ENCODE assay signal across 8 cellular contexts in the genomic region with DNA sequence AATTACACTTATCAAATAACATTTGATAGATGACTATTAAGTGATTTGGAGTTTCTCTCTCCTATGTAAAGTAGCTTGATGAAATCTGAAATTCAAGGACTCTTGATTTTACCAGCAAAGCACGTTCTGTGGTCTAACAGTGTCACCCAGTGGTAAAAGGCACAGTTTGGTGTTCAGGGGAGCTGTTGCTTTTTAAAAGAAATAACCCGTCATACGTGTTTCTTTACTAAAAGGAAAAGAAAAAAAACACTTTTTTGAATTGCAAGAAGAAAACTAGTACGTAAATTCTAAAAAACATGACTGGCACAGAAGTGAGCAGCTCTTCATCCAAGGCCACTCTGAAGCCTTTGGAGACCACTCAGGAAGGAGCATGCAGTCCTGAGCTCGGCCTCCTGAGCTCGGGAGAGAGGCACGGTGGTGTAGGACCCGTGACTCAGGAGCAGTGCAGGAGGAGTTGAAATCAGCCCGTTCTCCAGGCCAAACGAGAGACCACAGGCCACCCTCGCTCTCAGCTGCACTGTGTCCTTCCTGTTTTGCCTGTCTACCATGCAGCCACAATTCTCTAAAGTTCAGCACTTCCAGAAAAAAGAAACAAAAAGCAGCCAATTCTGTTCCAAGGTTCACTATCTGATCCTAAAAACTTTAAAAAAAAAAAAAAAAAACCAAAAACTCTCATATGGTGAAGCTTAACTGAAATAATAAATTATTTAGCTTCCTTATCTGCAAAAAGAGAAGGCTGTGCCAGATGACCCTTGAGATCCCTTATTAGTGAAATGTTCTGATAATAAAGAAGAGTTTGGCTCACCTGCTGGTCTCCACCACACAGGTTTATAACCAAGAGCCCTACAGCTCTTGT.
DNase-seq lines count a peak whose midpoint lies in the region; ATAC-seq, FAIRE-seq and TF ChIP-seq lines count a peak whose summit lies in the region.

No MANE protein-coding gene starts in this region.

- H3K4me3 Mint-ChIP-seq in activated CD4-positive, alpha-beta T cell treated with anti-CD3 and anti-CD28 coated beads, Interleukin-2, amount 10 ng/mL, durations not matched to agents 7 days and 5 days, result peak overlapping the region; percentile 42

- no peak for TF ChIP-seq POLR2A in H54 (IDR thresholded peaks at IDR 0.05; ENCODE audit: low read depth, low read length)

- TF ChIP-seq CTCF in AG09309 (IDR thresholded peaks at IDR 0.05; ENCODE audit: control insufficient read depth, insufficient read depth, low read depth, low read length, missing control alignments), result peak; percentile 14

- H3K4me1 Mint-ChIP-seq in activated CD4-positive, alpha-beta T cell treated with anti-CD3 and anti-CD28 coated beads, Interleukin-2, amount 10 ng/mL, durations not matched to agents 7 days and 5 days, result peaks cover 84% of the 10 kb centered on the region

- CTCF ChIA-PET in activated CD4-positive, alpha-beta T cell treated with anti-CD3 and anti-CD28 coated beads, Interleukin-2, amount 10 ng/mL, durations not matched to agents 7 days and 5 days (lab: Charles Lee), result interaction anchor here (0.5 to 2.8 kb wide), 8 partner anchors 10 to 407 kb away, joined by 3 to 8 read pairs (median 3); no protein-coding TSS in a partner anchor

- no peak for FAIRE-seq in H54 (lab: Jason Lieb, UNC)

- ATAC-seq in GM18907 (IDR thresholded peaks at IDR 0.05; ENCODE audit: unreplicated experiment) (peak; percentile 60), left cardiac atrium (peak; percentile 78 to 79), GM21515 (IDR thresholded peaks at IDR 0.05; ENCODE audit: unreplicated experiment) (no peak)
- peak; percentile 89 for ATAC-seq in stimulated activated naive CD8-positive, alpha-beta T cell treated with anti-CD3 and anti-CD28 coated beads, Interleukin-15, Interleukin-2, amounts not matched to agents 100 U/mL and 50 U/mL, for 24 hours

- H3K9me3 Mint-ChIP-seq in activated CD4-positive, alpha-beta T cell treated with anti-CD3 and anti-CD28 coated beads, Interleukin-2, amount 10 ng/mL, durations not matched to agents 7 days and 5 days, result no peaks in the 10 kb centered on the region

- intact Hi-C loops in left cardiac atrium (cut with DNase I), result no loop called here

- no peak overlapping the region for H3K4me3 ChIP-seq in AG09309 (ENCODE audit: control insufficient read depth, low read depth, low read length)

- POLR2A ChIA-PET in activated CD4-positive, alpha-beta T cell treated with anti-CD3 and anti-CD28 coated beads, Interleukin-2, amount 10 ng/mL, durations not matched to agents 7 days and 5 days (lab: Charles Lee), result interaction anchor here (0.6 kb wide), 1 partner anchor 705 kb away, joined by 4 read pairs; no protein-coding TSS in a partner anchor

- H3K36me3 Mint-ChIP-seq in activated CD4-positive, alpha-beta T cell treated with anti-CD3 and anti-CD28 coated beads, Interleukin-2, amount 10 ng/mL, durations not matched to agents 7 days and 5 days (ENCODE audit: low read depth), result peaks cover 52% of the 10 kb centered on the region

- H3K27me3 Mint-ChIP-seq in activated CD4-positive, alpha-beta T cell treated with anti-CD3 and anti-CD28 coated beads, Interleukin-2, amount 10 ng/mL, durations not matched to agents 7 days and 5 days, result no peaks in the 10 kb centered on the region

- DNase-seq in AG09309 (ENCODE audit: low read depth), result no peak
- DNase-seq in activated CD4-positive, alpha-beta T cell treated with anti-CD3 and anti-CD28 coated beads, Interleukin-2, amount 10 ng/mL, durations not matched to agents 7 days and 5 days, result peak; percentile 63
- DNase-seq in left cardiac atrium, result peak; percentile 51
- DNase-seq in stimulated activated naive CD8-positive, alpha-beta T cell treated with anti-CD3 and anti-CD28 coated beads, Interleukin-15, Interleukin-2, amounts not matched to agents 100 U/mL and 50 U/mL, for 24 hours, result peak; percentile 43
- DNase-seq in H54 (ENCODE audit: insufficient read length, low spot score), result no peak
- DNase-seq in cerebellum (ENCODE audit: low spot score), result no peak

- H3K27ac Mint-ChIP-seq in activated CD4-positive, alpha-beta T cell treated with anti-CD3 and anti-CD28 coated beads, Interleukin-2, amount 10 ng/mL, durations not matched to agents 7 days and 5 days, result peak overlapping the region; percentile 87

Comparison
In these comparisons a context has a peak if more than half of its experiments do, and no peak if none do; other contexts are left out.
1. DNase-seq: peak in activated CD4-positive, alpha-beta T cell treated with anti-CD3 and anti-CD28 coated beads, Interleukin-2, amount 10 ng/mL, durations not matched to agents 7 days and 5 days (single experiment), left cardiac atrium (single experiment) and stimulated activated naive CD8-positive, alpha-beta T cell treated with anti-CD3 and anti-CD28 coated beads, Interleukin-15, Interleukin-2, amounts not matched to agents 100 U/mL and 50 U/mL, for 24 hours (single experiment); none in AG09309 (single experiment), H54 (single experiment) and cerebellum (single experiment).